12 cellular contexts compared by ENCODE assay signal in genomic region chr1:117567976-117568375, GRCh38. TPM values are rescaled to one million over a fixed set of nuclear protein-coding genes. Genes with fewer than 3 reads are reported as not detected.
A peak's percentile ranks its signal among the peaks of the same experiment; 100 is the strongest.
DNase-seq lines count a peak whose midpoint lies in the region; ATAC-seq lines count a peak whose summit lies in the region.
"Had no signal": no experiment of that assay in that cellular context is flagged by ENCODE, and none has a peak within 500 bp of the region (broad histone marks: within the 10 kb centered on the region; RNA-seq: fewer than 3 reads in every experiment).

No MANE protein-coding gene starts in this region.

- ATAC-seq in HG02938 (IDR thresholded peaks at IDR 0.05; ENCODE audit: unreplicated experiment), result no peak
- ATAC-seq: HepG2 had no signal

- DNase-seq in activated CD8-positive, alpha-beta memory T cell treated with anti-CD3 and anti-CD28 coated beads for 24 hours, result peak; percentile 45
- no peak for DNase-seq in activated CD8-positive, alpha-beta memory T cell treated with anti-CD3 and anti-CD28 coated beads, Interleukin-2, amount 50 U/mL, for 4 hours
- DNase-seq in D341Med (ENCODE audit: low spot score) (peak; percentile 2), hepatic stellate cell (ENCODE audit: low spot score) (peak; percentile 1), mesenteric fat pad (ENCODE audit: low spot score) (peak; percentile 79), NCI-H146 treated with DMSO at 0.1 percent for 48 hours (lab: John Stamatoyannopoulos, UW; ENCODE audit: unreplicated experiment) (no peak), GOT3 (lab: John Stamatoyannopoulos, UW) (no peak)
- DNase-seq: AML-193, DMS 273 treated with DMSO at 0.1 percent for 48 hours, GM23248 had no signal

RNA-seq across cellular contexts. Expression of gene TENT5C, which starts 37.9 kb away (rescaled TPM):
- 2.5 TPM for total RNA-seq in mesenteric fat pad
- total RNA-seq: GM23248 had no signal

Comparison
In these comparisons a context has a peak if more than half of its experiments do, and no peak if none do; other contexts are left out.
1. DNase-seq: peak in activated CD8-positive, alpha-beta memory T cell treated with anti-CD3 and anti-CD28 coated beads for 24 hours (single experiment), D341Med (single experiment), hepatic stellate cell (single experiment) and mesenteric fat pad (single experiment); none in activated CD8-positive, alpha-beta memory T cell treated with anti-CD3 and anti-CD28 coated beads, Interleukin-2, amount 50 U/mL, for 4 hours (single experiment), NCI-H146 treated with DMSO at 0.1 percent for 48 hours (single experiment) and GOT3 (single experiment).